Comparison of ENCODE assay signal across 1 cellular context in genomic region chr7:834277-834676, GRCh38.
TF ChIP-seq lines count a peak whose summit lies in the region.

No MANE protein-coding gene starts in this region.

TF ChIP-seq in HepG2, 621 proteins besides CTCF, POLR2A, EP300 and RAD21:
- TF ChIP-seq ZNF12 (CRISPR knock-in tag; IDR thresholded peaks at IDR 0.05): no peak
- no peak for TF ChIP-seq GATAD1 (CRISPR knock-in tag; IDR thresholded peaks at IDR 0.05)
- TF ChIP-seq ZNF710 (CRISPR knock-in tag; IDR thresholded peaks at IDR 0.05; ENCODE audit: borderline replicate concordance): no peak
- no peak for TF ChIP-seq ZSCAN30 (CRISPR knock-in tag; IDR thresholded peaks at IDR 0.05)
- TF ChIP-seq SNAI1 (CRISPR knock-in tag; IDR thresholded peaks at IDR 0.05; ENCODE audit: borderline replicate concordance): no peak
- TF ChIP-seq ZNF891 (CRISPR knock-in tag; IDR thresholded peaks at IDR 0.05): 0 out of 2 replicates have a peak, but pooled peaks have one; percentile 34
- no peak for TF ChIP-seq TSC22D2 (CRISPR knock-in tag; IDR thresholded peaks at IDR 0.05; ENCODE audit: borderline replicate concordance)
- TF ChIP-seq, protein P1, sequence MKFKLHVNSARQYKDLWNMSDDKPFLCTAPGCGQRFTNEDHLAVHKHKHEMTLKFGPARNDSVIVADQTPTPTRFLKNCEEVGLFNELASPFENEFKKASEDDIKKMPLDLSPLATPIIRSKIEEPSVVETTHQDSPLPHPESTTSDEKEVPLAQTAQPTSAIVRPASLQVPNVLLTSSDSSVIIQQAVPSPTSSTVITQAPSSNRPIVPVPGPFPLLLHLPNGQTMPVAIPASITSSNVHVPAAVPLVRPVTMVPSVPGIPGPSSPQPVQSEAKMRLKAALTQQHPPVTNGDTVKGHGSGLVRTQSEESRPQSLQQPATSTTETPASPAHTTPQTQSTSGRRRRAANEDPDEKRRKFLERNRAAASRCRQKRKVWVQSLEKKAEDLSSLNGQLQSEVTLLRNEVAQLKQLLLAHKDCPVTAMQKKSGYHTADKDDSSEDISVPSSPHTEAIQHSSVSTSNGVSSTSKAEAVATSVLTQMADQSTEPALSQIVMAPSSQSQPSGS (CRISPR knock-in tag; IDR thresholded peaks at IDR 0.05): no peak
